8 cellular contexts compared by ENCODE assay signal in genomic region chr13:31424130-31424729, GRCh38.
DNase-seq lines count a peak whose midpoint lies in the region; ATAC-seq and TF ChIP-seq lines count a peak whose summit lies in the region.

No MANE protein-coding gene starts in this region.

- H3K36me3 ChIP-seq in OCI-LY3 (replicated peaks; ENCODE audit: low read depth, low read length) (no peaks in the 10 kb centered on the region), tibial nerve (no peaks in the 10 kb centered on the region)

- no peaks in the 10 kb centered on the region for H3K4me1 Mint-ChIP-seq in activated T-cell treated with anti-CD3 and anti-CD28 coated beads, Interleukin-2, amount 50 U/mL, for 4 hours (ENCODE audit: low read depth)

- H4K20me1 ChIP-seq in OCI-LY3 (ENCODE audit: insufficient read depth, low read length), result no peaks in the 10 kb centered on the region

- no peak overlapping the region for H3K27ac ChIP-seq in OCI-LY3 (ENCODE audit: low read length)
- no peak overlapping the region for H3K27ac ChIP-seq in tibial nerve

- TF ChIP-seq EP300 in tibial nerve (IDR thresholded peaks at IDR 0.05), result no peak

- 5 to 9% methylated on average over 6 of the region's 6 CpGs for WGBS in tibial nerve, 2 donors

- H3K9me3 Mint-ChIP-seq in activated T-cell treated with anti-CD3 and anti-CD28 coated beads, Interleukin-2, amount 50 U/mL, for 4 hours, result no peaks in the 10 kb centered on the region

- peak overlapping the region; percentile 81 for H2AFZ ChIP-seq in OCI-LY3 (ENCODE audit: low read depth, low read length)

- H3K9me3 ChIP-seq in OCI-LY3 (ENCODE audit: insufficient read depth, low read length) (no peaks in the 10 kb centered on the region), tibial nerve (no peaks in the 10 kb centered on the region)

- no peaks in the 10 kb centered on the region for H3K79me2 ChIP-seq in OCI-LY3 (ENCODE audit: low read length)

- H3K4me1 ChIP-seq in OCI-LY3 (ENCODE audit: low read length), result peaks cover 7% of the 10 kb centered on the region
- no peaks in the 10 kb centered on the region for H3K4me1 ChIP-seq in tibial nerve

- TF ChIP-seq CTCF in OCI-LY3 (IDR thresholded peaks at IDR 0.05; ENCODE audit: low read depth, low read length) (peak; percentile 98), tibial nerve (IDR thresholded peaks at IDR 0.05) (peak; percentile 65 to 74 (median 69))

- H3K4me3 ChIP-seq in OCI-LY3 (ENCODE audit: low read length) (peak overlapping the region; percentile 59), tibial nerve (no peak overlapping the region)

- H3K9ac ChIP-seq in OCI-LY3 (ENCODE audit: low read length), result peak overlapping the region; percentile 32

- H3K4me2 ChIP-seq in OCI-LY3 (ENCODE audit: low read length), result peak overlapping the region; percentile 68

- H3K4me3 Mint-ChIP-seq in activated T-cell treated with anti-CD3 and anti-CD28 coated beads, Interleukin-2, amount 50 U/mL, for 4 hours, result no peak overlapping the region

- ATAC-seq in GM21526 (IDR thresholded peaks at IDR 0.05; ENCODE audit: low FRiP score, unreplicated experiment), result peak; percentile 87
- peak; percentile 70 to 76 for ATAC-seq in activated T-cell treated with anti-CD3 and anti-CD28 coated beads, Interleukin-2, amount 50 U/mL, for 4 hours

- H3K27me3 ChIP-seq in OCI-LY3 (ENCODE audit: low read depth, low read length), result no peaks in the 10 kb centered on the region
- no peaks in the 10 kb centered on the region for H3K27me3 ChIP-seq in tibial nerve

- peaks cover 15% of the 10 kb centered on the region for H3K27me3 Mint-ChIP-seq in activated T-cell treated with anti-CD3 and anti-CD28 coated beads, Interleukin-2, amount 50 U/mL, for 4 hours (ENCODE audit: low read depth)

- no peaks in the 10 kb centered on the region for H3K36me3 Mint-ChIP-seq in activated T-cell treated with anti-CD3 and anti-CD28 coated beads, Interleukin-2, amount 50 U/mL, for 4 hours (ENCODE audit: insufficient read depth)

- TF ChIP-seq POLR2A in tibial nerve (IDR thresholded peaks at IDR 0.05), result no peak

- DNase-seq in EL, result peak; percentile 81
- DNase-seq in HT-29 (ENCODE audit: low spot score), result peak; percentile 99
- peak; percentile 16 for DNase-seq in activated T-cell treated with anti-CD3 and anti-CD28 coated beads, Interleukin-2, amount 50 U/mL, for 4 hours
- DNase-seq in fibroblast of the conjunctiva (ENCODE audit: low read depth), result peak; percentile 76
- peak; percentile 60 for DNase-seq in occipital lobe (lab: John Stamatoyannopoulos, UW)
- peak; percentile 57 to 75 for DNase-seq in tibial nerve (ENCODE audit: low spot score in 2 of 2)

Comparison
In these comparisons a context has a peak if more than half of its experiments do, and no peak if none do; other contexts are left out.
1. DNase-seq: peak in every context shown above with its lines; median percentile 99 in HT-29; 81 in EL; 76 in fibroblast of the conjunctiva; 66 in tibial nerve; 60 in occipital lobe; 16 in activated T-cell treated with anti-CD3 and anti-CD28 coated beads, Interleukin-2, amount 50 U/mL, for 4 hours.